In the genomic region with DNA sequence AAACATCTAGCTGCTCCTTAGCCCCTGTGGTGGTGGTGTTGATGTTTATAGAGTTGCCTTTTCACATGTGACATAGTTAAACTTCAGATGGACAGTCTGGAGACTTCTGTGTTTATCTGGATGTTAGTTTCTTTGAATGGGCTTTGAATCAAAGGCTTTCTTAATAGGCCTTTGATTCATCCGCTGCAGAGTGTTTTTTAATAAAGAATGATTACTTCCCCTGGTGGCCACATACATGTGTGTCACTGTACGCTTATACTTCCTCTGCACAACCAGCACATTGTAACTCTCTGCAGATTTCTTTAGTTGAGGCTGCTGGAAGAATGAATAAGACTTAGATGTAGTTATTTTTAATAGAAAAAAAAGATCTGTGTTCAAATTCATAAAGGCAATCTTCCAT, we compare ENCODE assay signal across 20 cellular contexts.
DNase-seq lines count a peak whose midpoint lies in the region; ATAC-seq and TF ChIP-seq lines count a peak whose summit lies in the region.
"Had no signal": no experiment of that assay in that cellular context is flagged by ENCODE, and none has a peak within 500 bp of the region (broad histone marks: within the 10 kb centered on the region; RNA-seq: fewer than 3 reads in every experiment).

No MANE protein-coding gene starts in this region.

- H3K9me3 Mint-ChIP-seq in mesothelial cell of epicardium = no peaks in the 10 kb centered on the region
- no peaks in the 10 kb centered on the region for H3K9me3 Mint-ChIP-seq in effector memory CD8-positive, alpha-beta T cell

- peaks cover 5% of the 10 kb centered on the region for H3K27me3 Mint-ChIP-seq in mesothelial cell of epicardium (ENCODE audit: low read depth)
- peaks cover 20 to 24% of the 10 kb centered on the region in 2 donors for H3K27me3 Mint-ChIP-seq in effector memory CD8-positive, alpha-beta T cell

- H3K4me1 ChIP-seq in HCT116 (ENCODE audit: control insufficient read depth in 1 of 2, insufficient read depth in 2 of 2, low read length in 2 of 2) = no peaks in the 10 kb centered on the region
- H3K4me1 ChIP-seq: body of pancreas had no signal

- RAD21 ChIA-PET in HCT116 (lab: Charles Lee; ENCODE audit: low non-redundant PET in 1 of 2, low total read pairs in 2 of 2, uncharacterized antibody in 2 of 2, unreplicated experiment in 2 of 2) = no interaction called here

- H3K4me2 ChIP-seq in HCT116 (ENCODE audit: low read length) = no peak overlapping the region
- H3K4me2 ChIP-seq: smooth muscle cell had no signal

- no peak overlapping the region for H3K4me3 ChIP-seq in HCT116 (replicated peaks in 1 of 2; ENCODE audit: low read depth in 1 of 2, low read length in 2 of 2)
- H3K4me3 ChIP-seq: BLaER1, body of pancreas, smooth muscle cell had no signal

- POLR2A ChIA-PET in HCT116 (lab: Charles Lee) = no interaction called here

- no peak for TF ChIP-seq POLR2A in HCT116 (IDR thresholded peaks at IDR 0.05; ENCODE audit: borderline replicate concordance, extremely low read depth, insufficient read depth, insufficient read length)

- 0 out of 2 replicates have a peak, but pooled peaks have one; percentile 2 for TF ChIP-seq RAD21 in HCT116 (IDR thresholded peaks at IDR 0.05; ENCODE audit: low read depth)

- peaks cover 17% of the 10 kb centered on the region for H3K4me1 Mint-ChIP-seq in mesothelial cell of epicardium
- no peaks in the 10 kb centered on the region for H3K4me1 Mint-ChIP-seq in effector memory CD8-positive, alpha-beta T cell (ENCODE audit: low read depth in 2 of 2)

- H3K79me2 ChIP-seq in HCT116 (ENCODE audit: insufficient read depth, low read length) = no peaks in the 10 kb centered on the region

- no peaks in the 10 kb centered on the region for H4K20me1 ChIP-seq in HCT116 (ENCODE audit: insufficient read depth)
- H4K20me1 ChIP-seq: BLaER1 had no signal

- CTCF ChIA-PET in HCT116 (lab: Charles Lee) = no interaction called here

- no peaks in the 10 kb centered on the region for H3K36me3 ChIP-seq in HCT116 (ENCODE audit: control insufficient read depth in 1 of 2, insufficient read depth in 2 of 2, low read length in 2 of 2)
- H3K36me3 ChIP-seq: BLaER1, WERI-Rb-1 had no signal

- H3K27ac Mint-ChIP-seq in mesothelial cell of epicardium = no peak overlapping the region
- no peak overlapping the region for H3K27ac Mint-ChIP-seq in effector memory CD8-positive, alpha-beta T cell
- H3K27ac Mint-ChIP-seq: activated naive CD8-positive, alpha-beta T cell had no signal

- H3K9ac ChIP-seq in HCT116 (ENCODE audit: low read length) = no peak overlapping the region
- H3K9ac ChIP-seq: BLaER1 had no signal

- H3K27me3 ChIP-seq in HCT116 (ENCODE audit: insufficient read depth, low read length) = peaks cover 15% of the 10 kb centered on the region; the same call in 1 of the 2 replicates
- H3K27me3 ChIP-seq: BLaER1, body of pancreas had no signal

- no peaks in the 10 kb centered on the region for H3K9me3 ChIP-seq in HCT116 (ENCODE audit: control insufficient read depth in 1 of 2, insufficient read depth in 1 of 2, low read depth in 1 of 2, low read length in 2 of 2)
- H3K9me3 ChIP-seq: BLaER1, body of pancreas had no signal

- H3K4me3 Mint-ChIP-seq in mesothelial cell of epicardium = no peak overlapping the region
- H3K4me3 Mint-ChIP-seq in effector memory CD8-positive, alpha-beta T cell = no peak overlapping the region
- H3K4me3 Mint-ChIP-seq: activated naive CD8-positive, alpha-beta T cell had no signal

- H3K27ac ChIP-seq in C4-2B = no peak overlapping the region
- H3K27ac ChIP-seq in HCT116 (ENCODE audit: low read depth, low read length) = no peak overlapping the region
- H3K27ac ChIP-seq: BLaER1, body of pancreas, epithelial cell of prostate, RWPE1, WERI-Rb-1 had no signal

- ATAC-seq in HCT116 (no peak), SK-N-SH treated with all-trans-retinoic acid at 6 μM for 48 hours (0 out of 3 replicates have a peak, but pooled peaks have one; percentile 36)
- no peak for ATAC-seq in effector memory CD8-positive, alpha-beta T cell (replicated peaks)
- ATAC-seq: body of pancreas had no signal

- H2AFZ ChIP-seq in HCT116 (ENCODE audit: low read depth, low read length, poor library complexity, severe bottlenecking) = no peak overlapping the region

- H3K36me3 Mint-ChIP-seq in mesothelial cell of epicardium = no peaks in the 10 kb centered on the region
- H3K36me3 Mint-ChIP-seq in effector memory CD8-positive, alpha-beta T cell (ENCODE audit: insufficient read depth) = no peaks in the 10 kb centered on the region
- H3K36me3 Mint-ChIP-seq: activated naive CD8-positive, alpha-beta T cell had no signal

- TF ChIP-seq CTCF in C4-2B (conservative IDR thresholded peaks at IDR 0.05) = peak; percentile 39
- TF ChIP-seq CTCF in HCT116 (IDR thresholded peaks at IDR 0.05 in 2 of 3, conservative IDR thresholded peaks at IDR 0.05 in 1 of 3; ENCODE audit: borderline replicate concordance in 1 of 3, insufficient read depth in 1 of 3, low read depth in 2 of 3, low read length in 2 of 3) = peak in 2 of 3 experiments; percentile 19 to 21; a peak in 1 of 6 replicates
- peak; percentile 35 for TF ChIP-seq CTCF in mesothelial cell of epicardium (IDR thresholded peaks at IDR 0.05; ENCODE audit: unreplicated experiment)

- intact Hi-C loops in HCT116 (cut with micrococcal nuclease) = no loop called here

- DNase-seq in HCT116 (ENCODE audit: low read depth, low spot score) = no peak
- DNase-seq in mesothelial cell of epicardium (ENCODE audit: low spot score in 2 of 2, unreplicated experiment in 2 of 2) = no peak
- DNase-seq in NCI-H446 treated with DMSO at 0.1 percent for 48 hours (lab: John Stamatoyannopoulos, UW) = no peak
- no peak for DNase-seq in effector memory CD8-positive, alpha-beta T cell
- DNase-seq in NAMALWA (ENCODE audit: low spot score) = no peak
- DNase-seq: activated CD4-positive, alpha-beta T cell treated with anti-CD3 and anti-CD28 coated beads, Interleukin-2, amount 50 U/mL, for 48 hours; activated T-cell treated with anti-CD3 and anti-CD28 coated beads, Interleukin-2, amount 50 U/mL, for 48 hours; body of pancreas; cortex of kidney; DND-41; NCI-H1694 treated with DMSO at 0.1 percent for 48 hours; NCI-H524 treated with DMSO at 0.1 percent for 48 hours; WERI-Rb-1 had no signal

- H3K9me2 ChIP-seq in HCT116 (ENCODE audit: insufficient read depth) = no peaks in the 10 kb centered on the region

- BruUV-seq in HCT116 (replicated peaks; lab: Mats Ljungman, UMichigan) = no TSS peak

TF ChIP-seq in HCT116, 20 proteins besides CTCF, POLR2A, EP300 and RAD21 (continues in another document):
- TF ChIP-seq POLR2AphosphoS5 (IDR thresholded peaks at IDR 0.05; ENCODE audit: low read depth, low read length) = no peak
- TF ChIP-seq TCF7L2 (IDR thresholded peaks at IDR 0.05; ENCODE audit: borderline replicate concordance, extremely low read depth, insufficient read depth, insufficient read length) = no peak
- no peak for TF ChIP-seq JUND (IDR thresholded peaks at IDR 0.05)

TF ChIP-seq in SK-N-SH treated with all-trans-retinoic acid at 6 μM for 48 hours, 23 proteins besides CTCF, POLR2A, EP300 and RAD21 (continues in another document):
- TF ChIP-seq ZNF70 (CRISPR knock-in tag; IDR thresholded peaks at IDR 0.05) (no peak), ARNTL (CRISPR knock-in tag; IDR thresholded peaks at IDR 0.05; ENCODE audit: borderline replicate concordance, low read depth) (no peak), PATZ1 (CRISPR knock-in tag; IDR thresholded peaks at IDR 0.05; ENCODE audit: borderline replicate concordance) (no peak), POU6F1 (CRISPR knock-in tag; IDR thresholded peaks at IDR 0.05; ENCODE audit: borderline replicate concordance, low read depth) (no peak), CSRNP3 (CRISPR knock-in tag; IDR thresholded peaks at IDR 0.05) (no peak), CSDC2 (CRISPR knock-in tag; IDR thresholded peaks at IDR 0.05) (no peak), TCF4 (CRISPR knock-in tag; IDR thresholded peaks at IDR 0.05; ENCODE audit: borderline replicate concordance) (no peak), SNAI2 (CRISPR knock-in tag; IDR thresholded peaks at IDR 0.05) (no peak)
